In genomic region chr11:1863352-1864215, GRCh38 we compare ENCODE assay signal across 9 cellular contexts. TPM values are rescaled to one million over a fixed set of nuclear protein-coding genes. Genes with fewer than 3 reads are reported as not detected.
DNase-seq lines count a peak whose midpoint lies in the region; ATAC-seq and TF ChIP-seq lines count a peak whose summit lies in the region.
"Had no signal": no experiment of that assay in that cellular context is flagged by ENCODE, and none has a peak within 500 bp of the region (broad histone marks: within the 10 kb centered on the region; RNA-seq: fewer than 3 reads in every experiment).

No MANE protein-coding gene starts in this region.

- no peaks in the 10 kb centered on the region for H3K9me3 ChIP-seq in PC-3 (ENCODE audit: low read length)
- no peaks in the 10 kb centered on the region for H3K9me3 ChIP-seq in mucosa of stomach (ENCODE audit: control insufficient read depth, low read length)

- no peak overlapping the region for H3K9ac ChIP-seq in PC-3 (ENCODE audit: low read length)
- peak overlapping the region; percentile 37 for H3K9ac ChIP-seq in mucosa of stomach (ENCODE audit: low read length)

- H3K36me3 ChIP-seq in PC-3 (ENCODE audit: low read depth, low read length) = no peaks in the 10 kb centered on the region
- H3K36me3 ChIP-seq in mucosa of stomach (ENCODE audit: control insufficient read depth, insufficient read depth, low read length) = no peaks in the 10 kb centered on the region

- H3K4me3 ChIP-seq in PC-3 (ENCODE audit: low read length) (no peak overlapping the region), mucosa of stomach (ENCODE audit: low read length) (no peak overlapping the region)

- no peak for TF ChIP-seq CTCF in PC-3 (conservative IDR thresholded peaks at IDR 0.05; ENCODE audit: low read depth, low read length)

- CTCF ChIA-PET in PC-3 (lab: Charles Lee) = no interaction called here

- no peak overlapping the region for H2AFZ ChIP-seq in PC-3 (ENCODE audit: low read length)

- no peaks in the 10 kb centered on the region for H3K79me2 ChIP-seq in PC-3 (ENCODE audit: low read length)

- BruUV-seq in PC-3 (replicated peaks; lab: Mats Ljungman, UMichigan) = no TSS peak

- DNase-seq in ELF-1 (ENCODE audit: low read depth, low spot score) (peak; percentile 94), PC-3 (peak; percentile 79), T-helper 9 cell (no peak), GM19238 (ENCODE audit: insufficient read length, low spot score) (no peak)
- DNase-seq: naive B cell had no signal

- no peak overlapping the region for H3K27ac ChIP-seq in PC-3 (ENCODE audit: low read length)

- intact Hi-C loops in PC-3 (cut with micrococcal nuclease) = no loop called here

- H3K4me1 ChIP-seq in PC-3 (ENCODE audit: insufficient read depth, low read length) = peaks cover 7% of the 10 kb centered on the region
- peaks cover 14% of the 10 kb centered on the region for H3K4me1 ChIP-seq in mucosa of stomach (ENCODE audit: control insufficient read depth, insufficient read depth, low read length)

- POLR2A ChIA-PET in PC-3 (lab: Charles Lee; ENCODE audit: unreplicated experiment) = no interaction called here

- no peaks in the 10 kb centered on the region for H4K20me1 ChIP-seq in PC-3 (ENCODE audit: low read length)

- no peaks in the 10 kb centered on the region for H3K9me2 ChIP-seq in PC-3 (replicated peaks; ENCODE audit: low read length)

- H3K4me2 ChIP-seq in PC-3 (ENCODE audit: low read length) = peak overlapping the region; percentile 40; the same call in 1 of the 2 replicates

- ATAC-seq in PC-3 (peak; percentile 96), esophagus mucosa (peak; percentile 77), HG02623 (IDR thresholded peaks at IDR 0.05; ENCODE audit: unreplicated experiment) (no peak), GM19023 (IDR thresholded peaks at IDR 0.05; ENCODE audit: unreplicated experiment) (no peak)

- peaks cover 7% of the 10 kb centered on the region for H3K27me3 ChIP-seq in PC-3 (ENCODE audit: low read length)
- H3K27me3 ChIP-seq in mucosa of stomach (ENCODE audit: control insufficient read depth, insufficient read depth, low read length) = no peaks in the 10 kb centered on the region

- H3F3A ChIP-seq in PC-3 (ENCODE audit: low read length, unreplicated experiment) = no peaks in the 10 kb centered on the region

RNA-seq across cellular contexts. Expression of gene LSP1, which starts 10.7 kb away (rescaled TPM):
- total RNA-seq in PC-3 (2014; rRNA removed) (not detected in 2 replicates), esophagus mucosa (18.8 TPM)

RNA-seq across cellular contexts. Expression of gene TNNI2, which starts 24.8 kb away (rescaled TPM):
- total RNA-seq in PC-3 (2014; rRNA removed) (0.55 TPM in 1 of 2 replicates, not detected in the other), esophagus mucosa (4.4 TPM)

RNA-seq across cellular contexts. Expression of gene PRR33, which starts 28.1 kb away (rescaled TPM):
- total RNA-seq in PC-3 (2014; rRNA removed) = not detected in 2 replicates
- not detected for total RNA-seq in esophagus mucosa

RNA-seq across cellular contexts. Expression of gene SYT8, which starts 28.8 kb away (rescaled TPM):
- total RNA-seq in PC-3 (2014; rRNA removed) (4.7 and 7.8 TPM in 2 replicates), esophagus mucosa (22.4 TPM)

RNA-seq across cellular contexts. Expression of gene TNNT3, which starts 55.9 kb away (rescaled TPM):
- total RNA-seq in PC-3 (2014; rRNA removed) = not detected in 2 replicates
- 0.40 TPM for total RNA-seq in esophagus mucosa

Comparison
In these comparisons a context has a peak if more than half of its experiments do, and no peak if none do; other contexts are left out.
1. DNase-seq: peak in ELF-1 (single experiment) and PC-3 (single experiment); none in T-helper 9 cell (single experiment) and GM19238 (single experiment).
2. ATAC-seq: peak in PC-3 (single experiment) and esophagus mucosa (single experiment); none in HG02623 (single experiment) and GM19023 (single experiment).
3. RNA of gene LSP1, which starts 10.7 kb away (total RNA-seq): 18.8 TPM in esophagus mucosa (single experiment); not detected in PC-3; every median in the first group is over 10 times any median in the second.